In genomic region chr19:47928581-47928980, GRCh38 we compare ENCODE assay signal across 12 cellular contexts. TPM values are rescaled to one million over a fixed set of nuclear protein-coding genes. Genes with fewer than 3 reads are reported as not detected.
"Had no signal": no experiment of that assay in that cellular context is flagged by ENCODE, and none has a peak within 500 bp of the region (broad histone marks: within the 10 kb centered on the region; RNA-seq: fewer than 3 reads in every experiment).

No MANE protein-coding gene starts in this region.

RNA-seq across cellular contexts. Expression of gene SULT2A1, which starts 42.5 kb away (rescaled TPM):
- total RNA-seq: activated B cell treated with CpG ODN at 0.5 μM for 24 hours; activated CD4-positive, alpha-beta T cell treated with anti-CD3 and anti-CD28 coated beads, Interleukin-2, amount 10 ng/mL, durations not matched to agents 7 days and 5 days; activated CD8-positive, alpha-beta memory T cell treated with anti-CD3 and anti-CD28 coated beads, Interleukin-2, amount 10 ng/mL, durations not matched to agents 7 days and 5 days; activated CD8-positive, alpha-beta T cell treated with anti-CD3 and anti-CD28 coated beads, Interleukin-2, amount 10 ng/mL, durations not matched to agents 7 days and 5 days; activated naive CD8-positive, alpha-beta T cell treated with anti-CD3 and anti-CD28 coated beads, Interleukin-2, amount 10 ng/mL, durations not matched to agents 7 days and 5 days; activated T-helper 2 cell treated with anti-CD3 and anti-CD28 coated beads, Interferon-gamma antibody, Interleukin-2, Interleukin-4, amounts not matched to agents 10 μg/mL and 5 μg/mL and 100 μg/mL, durations not matched to agents 14 hours and 24 hours and 36 hours; bronchial epithelial cell; cardiac muscle cell; chondrocyte; T-helper 1 cell treated with Interleukin-12 subunit alpha and Interleukin-12 subunit beta and Interleukin-4 antibody, amounts not matched to agents 30 ng/mL and 1 ng/mL, for 36 hours; T-helper 17 cell; T-helper 2 cell treated with Interferon-gamma antibody and Interleukin-4, amounts not matched to agents 100 ng/mL and 5 ng/mL, for 36 hours had no signal
